Comparison of ENCODE assay signal across 24 cellular contexts in the genomic region with DNA sequence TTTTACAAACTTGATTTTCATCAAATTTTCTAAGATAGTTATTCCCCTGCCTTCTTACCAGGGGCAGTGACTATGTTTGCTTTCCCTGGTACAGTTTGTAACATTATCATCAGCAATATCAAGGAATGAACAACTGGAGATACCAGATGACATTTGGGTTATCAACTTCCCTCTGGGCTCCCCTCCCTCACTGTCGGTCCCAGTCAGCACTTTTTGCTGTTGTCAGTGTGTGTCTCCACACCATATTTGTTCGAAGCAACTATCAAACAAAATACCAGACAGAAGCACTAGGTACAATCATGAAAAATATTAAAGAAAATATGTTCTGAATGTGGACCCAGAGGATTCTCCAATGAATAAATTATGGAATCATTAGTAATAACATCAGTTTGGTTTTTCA.
"Had no signal": no experiment of that assay in that cellular context is flagged by ENCODE, and none has a peak within 500 bp of the region (broad histone marks: within the 10 kb centered on the region; RNA-seq: fewer than 3 reads in every experiment).

No MANE protein-coding gene starts in this region.

- H3K4me3 ChIP-seq: coronary artery, gastrocnemius medialis, hepatocyte, psoas muscle, sigmoid colon, transverse colon, upper lobe of right lung, uterus had no signal

- DNase-seq: dermis blood vessel endothelial cell; effector memory CD8-positive, alpha-beta T cell; gastrocnemius medialis; head of caudate nucleus; kidney; mesenchymal stem cell; midbrain; naive thymus-derived CD8-positive, alpha-beta T cell; nephron progenitor cell; nucleus accumbens; psoas muscle; right cardiac atrium; sigmoid colon; stimulated activated CD4-positive, alpha-beta T cell treated with anti-CD3 and anti-CD28 coated beads, Interleukin-2, amount 100 ng/mL, for 24 hours; stimulated activated CD4-positive, alpha-beta T cell treated with anti-CD3 and anti-CD28 coated beads, Interleukin-4, amount 100 ng/mL, for 24 hours; stimulated activated naive CD8-positive, alpha-beta T cell treated with anti-CD3 and anti-CD28 coated beads, Interleukin-15, Interleukin-2, amounts not matched to agents 100 U/mL and 50 U/mL, for 24 hours; substantia nigra; transverse colon; upper lobe of right lung; uterus had no signal

- H3K4me1 ChIP-seq: gastrocnemius medialis, psoas muscle, upper lobe of right lung, uterus had no signal

- H3K27me3 ChIP-seq: gastrocnemius medialis, hepatocyte, sigmoid colon, transverse colon, upper lobe of right lung, uterus had no signal

- H3K36me3 ChIP-seq: gastrocnemius medialis, upper lobe of right lung, uterus had no signal

- H3K27ac ChIP-seq: coronary artery, gastrocnemius medialis, hepatocyte, psoas muscle, sigmoid colon, transverse colon, upper lobe of right lung, uterus had no signal

- H3K9me3 ChIP-seq: gastrocnemius medialis, psoas muscle, sigmoid colon, transverse colon, upper lobe of right lung, uterus had no signal

- ATAC-seq: effector memory CD8-positive, alpha-beta T cell; gastrocnemius medialis; left lobe of liver; naive thymus-derived CD8-positive, alpha-beta T cell; psoas muscle; right cardiac atrium; stimulated activated effector memory CD8-positive, alpha-beta T cell treated with anti-CD3 and anti-CD28 coated beads, Interleukin-12 subunit alpha, Interleukin-12 subunit beta, amount 100 ng/mL, for 72 hours; stimulated activated naive CD8-positive, alpha-beta T cell treated with anti-CD3 and anti-CD28 coated beads, Interleukin-15, Interleukin-2, amounts not matched to agents 100 U/mL and 50 U/mL, for 24 hours; upper lobe of right lung had no signal
